Comparison of ENCODE assay signal across 1 cellular context in genomic region chr18:35355140-35355618, GRCh38.
TF ChIP-seq lines count a peak whose summit lies in the region.

No MANE protein-coding gene starts in this region.

TF ChIP-seq in HepG2, 621 proteins besides CTCF, POLR2A, EP300 and RAD21 (continued from another document and continues in another):
- no peak for TF ChIP-seq ZNF142 (CRISPR knock-in tag; IDR thresholded peaks at IDR 0.05)
- no peak for TF ChIP-seq PHB2 (IDR thresholded peaks at IDR 0.05; ENCODE audit: partially characterized antibody)
- TF ChIP-seq ZNF614 (CRISPR knock-in tag; IDR thresholded peaks at IDR 0.05; ENCODE audit: borderline replicate concordance), result peak; percentile 28; the same call in 1 of the 2 replicates
- TF ChIP-seq ZNF556 (CRISPR knock-in tag; IDR thresholded peaks at IDR 0.05; ENCODE audit: borderline replicate concordance), result no peak
- no peak for TF ChIP-seq MBNL3 (CRISPR knock-in tag; conservative IDR thresholded peaks at IDR 0.05)
- no peak for TF ChIP-seq PAF1 (CRISPR knock-in tag; IDR thresholded peaks at IDR 0.05)
- no peak for TF ChIP-seq MLLT10 (CRISPR knock-in tag; IDR thresholded peaks at IDR 0.05)
- no peak for TF ChIP-seq TP53 (CRISPR knock-in tag; conservative IDR thresholded peaks at IDR 0.05)
- TF ChIP-seq GTF2F1 (IDR thresholded peaks at IDR 0.05; ENCODE audit: low read length), result no peak
- TF ChIP-seq MTA3 (CRISPR knock-in tag; IDR thresholded peaks at IDR 0.05), result no peak
- TF ChIP-seq ZNF296 (CRISPR knock-in tag; conservative IDR thresholded peaks at IDR 0.05), result no peak
- no peak for TF ChIP-seq MLXIP (CRISPR knock-in tag; IDR thresholded peaks at IDR 0.05; ENCODE audit: borderline replicate concordance)
- no peak for TF ChIP-seq IRX3 (CRISPR knock-in tag; IDR thresholded peaks at IDR 0.05; ENCODE audit: borderline replicate concordance, low read depth)
- no peak for TF ChIP-seq ZNF816 (CRISPR knock-in tag; IDR thresholded peaks at IDR 0.05; ENCODE audit: borderline replicate concordance)
- TF ChIP-seq ZNF607 (CRISPR knock-in tag; IDR thresholded peaks at IDR 0.05; ENCODE audit: borderline replicate concordance), result no peak
- TF ChIP-seq CREB1 (IDR thresholded peaks at IDR 0.05), result no peak
- TF ChIP-seq CREB1 (CRISPR knock-in tag; IDR thresholded peaks at IDR 0.05), result no peak
- no peak for TF ChIP-seq ELF4 (CRISPR knock-in tag; IDR thresholded peaks at IDR 0.05; ENCODE audit: borderline replicate concordance)
- TF ChIP-seq ZSCAN22 (CRISPR knock-in tag; IDR thresholded peaks at IDR 0.05), result no peak
- TF ChIP-seq ZNF274 (CRISPR knock-in tag; IDR thresholded peaks at IDR 0.05), result no peak
- TF ChIP-seq ZNF891 (CRISPR knock-in tag; IDR thresholded peaks at IDR 0.05), result no peak
- TF ChIP-seq, protein P1, sequence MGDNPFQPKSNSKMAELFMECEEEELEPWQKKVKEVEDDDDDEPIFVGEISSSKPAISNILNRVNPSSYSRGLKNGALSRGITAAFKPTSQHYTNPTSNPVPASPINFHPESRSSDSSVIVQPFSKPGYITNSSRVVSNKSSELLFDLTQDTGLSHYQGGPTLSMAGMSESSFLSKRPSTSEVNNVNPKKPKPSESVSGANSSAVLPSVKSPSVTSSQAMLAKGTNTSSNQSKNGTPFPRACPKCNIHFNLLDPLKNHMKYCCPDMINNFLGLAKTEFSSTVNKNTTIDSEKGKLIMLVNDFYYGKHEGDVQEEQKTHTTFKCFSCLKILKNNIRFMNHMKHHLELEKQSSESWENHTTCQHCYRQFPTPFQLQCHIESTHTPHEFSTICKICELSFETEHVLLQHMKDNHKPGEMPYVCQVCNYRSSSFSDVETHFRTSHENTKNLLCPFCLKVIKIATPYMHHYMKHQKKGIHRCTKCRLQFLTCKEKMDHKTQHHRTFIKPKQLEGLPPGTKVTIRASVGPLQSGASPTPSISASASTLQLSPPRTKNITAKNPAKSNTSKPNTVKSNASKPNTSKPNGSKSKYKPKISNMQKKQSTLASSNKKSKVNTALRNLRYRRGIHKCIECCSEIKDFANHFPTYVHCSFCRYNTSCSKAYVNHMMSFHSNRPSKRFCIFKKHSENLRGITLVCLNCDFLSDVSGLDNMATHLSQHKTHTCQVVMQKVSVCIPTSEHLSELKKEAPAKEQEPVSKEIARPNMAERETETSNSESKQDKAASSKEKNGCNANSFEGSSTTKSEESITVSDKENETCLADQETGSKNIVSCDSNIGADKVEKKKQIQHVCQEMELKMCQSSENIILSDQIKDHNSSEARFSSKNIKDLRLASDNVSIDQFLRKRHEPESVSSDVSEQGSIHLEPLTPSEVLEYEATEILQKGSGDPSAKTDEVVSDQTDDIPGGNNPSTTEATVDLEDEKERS (CRISPR knock-in tag; IDR thresholded peaks at IDR 0.05), result no peak
- no peak for TF ChIP-seq ZNF674 (CRISPR knock-in tag; IDR thresholded peaks at IDR 0.05; ENCODE audit: low read depth)
- TF ChIP-seq KAT2B (IDR thresholded peaks at IDR 0.05; ENCODE audit: borderline replicate concordance, low read depth, low read length), result no peak
- TF ChIP-seq SMC3 (IDR thresholded peaks at IDR 0.05; ENCODE audit: low read length), result peak; percentile 93
- TF ChIP-seq MED13 (CRISPR knock-in tag; IDR thresholded peaks at IDR 0.05), result no peak
- 0 out of 2 replicates have a peak, but pooled peaks have one; percentile 25 for TF ChIP-seq KDM2A (CRISPR knock-in tag; IDR thresholded peaks at IDR 0.05; ENCODE audit: borderline replicate concordance, low read depth)
- TF ChIP-seq ZNF546 (CRISPR knock-in tag; conservative IDR thresholded peaks at IDR 0.05), result no peak
- no peak for TF ChIP-seq RBM22 (optimal IDR thresholded peaks at IDR 0.05; ENCODE audit: low read length)
- no peak for TF ChIP-seq RNF2 (conservative IDR thresholded peaks at IDR 0.05; ENCODE audit: low read depth)
- TF ChIP-seq ZNF441 (CRISPR knock-in tag; IDR thresholded peaks at IDR 0.05; ENCODE audit: borderline replicate concordance), result no peak
- no peak for TF ChIP-seq ZNF777 (CRISPR knock-in tag; IDR thresholded peaks at IDR 0.05)
- TF ChIP-seq ZNF616 (CRISPR knock-in tag; IDR thresholded peaks at IDR 0.05; ENCODE audit: low read depth), result no peak
- no peak for TF ChIP-seq SRF (IDR thresholded peaks at IDR 0.05; ENCODE audit: low read depth, low read length)
- no peak for TF ChIP-seq NR2F2 (IDR thresholded peaks at IDR 0.05; ENCODE audit: borderline replicate concordance, low read depth)
- TF ChIP-seq ZNF44 (CRISPR knock-in tag; IDR thresholded peaks at IDR 0.05), result no peak
- peak; percentile 55; the same call in 1 of the 2 replicates for TF ChIP-seq MIER3 (CRISPR knock-in tag; IDR thresholded peaks at IDR 0.05; ENCODE audit: borderline replicate concordance)
- TF ChIP-seq GATA4 (IDR thresholded peaks at IDR 0.05; ENCODE audit: borderline replicate concordance, low read depth), result no peak
- peak; percentile 33; the same call in 1 of the 2 replicates for TF ChIP-seq ZNF788 (CRISPR knock-in tag; IDR thresholded peaks at IDR 0.05; ENCODE audit: borderline replicate concordance)
- no peak for TF ChIP-seq CEBPB (IDR thresholded peaks at IDR 0.05; ENCODE audit: borderline replicate concordance, low read depth, low read length)
- no peak for TF ChIP-seq RELA (CRISPR knock-in tag; IDR thresholded peaks at IDR 0.05)
- TF ChIP-seq MED8 (CRISPR knock-in tag; IDR thresholded peaks at IDR 0.05; ENCODE audit: insufficient replicate concordance), result no peak
- TF ChIP-seq TOPORS (CRISPR knock-in tag; IDR thresholded peaks at IDR 0.05), result no peak
- TF ChIP-seq, protein P2, sequence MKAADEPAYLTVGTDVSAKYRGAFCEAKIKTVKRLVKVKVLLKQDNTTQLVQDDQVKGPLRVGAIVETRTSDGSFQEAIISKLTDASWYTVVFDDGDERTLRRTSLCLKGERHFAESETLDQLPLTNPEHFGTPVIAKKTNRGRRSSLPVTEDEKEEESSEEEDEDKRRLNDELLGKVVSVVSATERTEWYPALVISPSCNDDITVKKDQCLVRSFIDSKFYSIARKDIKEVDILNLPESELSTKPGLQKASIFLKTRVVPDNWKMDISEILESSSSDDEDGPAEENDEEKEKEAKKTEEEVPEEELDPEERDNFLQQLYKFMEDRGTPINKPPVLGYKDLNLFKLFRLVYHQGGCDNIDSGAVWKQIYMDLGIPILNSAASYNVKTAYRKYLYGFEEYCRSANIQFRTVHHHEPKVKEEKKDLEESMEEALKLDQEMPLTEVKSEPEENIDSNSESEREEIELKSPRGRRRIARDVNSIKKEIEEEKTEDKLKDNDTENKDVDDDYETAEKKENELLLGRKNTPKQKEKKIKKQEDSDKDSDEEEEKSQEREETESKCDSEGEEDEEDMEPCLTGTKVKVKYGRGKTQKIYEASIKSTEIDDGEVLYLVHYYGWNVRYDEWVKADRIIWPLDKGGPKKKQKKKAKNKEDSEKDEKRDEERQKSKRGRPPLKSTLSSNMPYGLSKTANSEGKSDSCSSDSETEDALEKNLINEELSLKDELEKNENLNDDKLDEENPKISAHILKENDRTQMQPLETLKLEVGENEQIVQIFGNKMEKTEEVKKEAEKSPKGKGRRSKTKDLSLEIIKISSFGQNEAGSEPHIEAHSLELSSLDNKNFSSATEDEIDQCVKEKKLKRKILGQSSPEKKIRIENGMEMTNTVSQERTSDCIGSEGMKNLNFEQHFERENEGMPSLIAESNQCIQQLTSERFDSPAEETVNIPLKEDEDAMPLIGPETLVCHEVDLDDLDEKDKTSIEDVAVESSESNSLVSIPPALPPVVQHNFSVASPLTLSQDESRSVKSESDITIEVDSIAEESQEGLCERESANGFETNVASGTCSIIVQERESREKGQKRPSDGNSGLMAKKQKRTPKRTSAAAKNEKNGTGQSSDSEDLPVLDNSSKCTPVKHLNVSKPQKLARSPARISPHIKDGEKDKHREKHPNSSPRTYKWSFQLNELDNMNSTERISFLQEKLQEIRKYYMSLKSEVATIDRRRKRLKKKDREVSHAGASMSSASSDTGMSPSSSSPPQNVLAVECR (CRISPR knock-in tag; IDR thresholded peaks at IDR 0.05; ENCODE audit: borderline replicate concordance), result no peak
- TF ChIP-seq RNF219 (CRISPR knock-in tag; IDR thresholded peaks at IDR 0.05), result no peak
- 0 out of 2 replicates have a peak, but pooled peaks have one; percentile 22 for TF ChIP-seq KLF6 (CRISPR knock-in tag; IDR thresholded peaks at IDR 0.05)
- no peak for TF ChIP-seq ASH2L (IDR thresholded peaks at IDR 0.05; ENCODE audit: insufficient read length, low read depth, low read length)
- no peak for TF ChIP-seq HBP1 (CRISPR knock-in tag; IDR thresholded peaks at IDR 0.05; ENCODE audit: low read depth)
